ENCODE assay signal across 31 cellular contexts in genomic region chr5:145708169-145708568, GRCh38.
"Had no signal": no experiment of that assay in that cellular context is flagged by ENCODE, and none has a peak within 500 bp of the region (broad histone marks: within the 10 kb centered on the region; RNA-seq: fewer than 3 reads in every experiment).

No MANE protein-coding gene starts in this region.

- H3K9ac ChIP-seq: neural progenitor cell, parathyroid adenoma had no signal

- ATAC-seq: natural killer cell; psoas muscle; right cardiac atrium; right lobe of liver; stimulated activated memory B cell treated with anti-CD40 and anti-IgM and Interleukin-4, amounts not matched to agents 10 μg/mL and 1 μg/mL and 100 μg/mL, for 72 hours; stimulated activated naive CD8-positive, alpha-beta T cell treated with anti-CD3 and anti-CD28 coated beads, Interleukin-15, amount 100 ng/mL, for 72 hours; stimulated activated naive CD8-positive, alpha-beta T cell treated with anti-CD3 and anti-CD28 coated beads, Interleukin-15, Interleukin-2, amounts not matched to agents 100 U/mL and 50 U/mL, for 24 hours; upper lobe of right lung had no signal

- H3K36me3 ChIP-seq: neural progenitor cell, ovary, right lobe of liver, sigmoid colon, spleen, suprapubic skin, tibial artery, transverse colon, upper lobe of right lung, uterus had no signal

- H3K4me1 Mint-ChIP-seq: natural killer cell; stimulated activated memory B cell treated with anti-CD40 and anti-IgM and Interleukin-4, amounts not matched to agents 10 μg/mL and 1 μg/mL and 100 μg/mL, for 72 hours; stimulated activated naive CD8-positive, alpha-beta T cell treated with anti-CD3 and anti-CD28 coated beads, Interleukin-15, amount 100 ng/mL, for 72 hours had no signal

- H2AFZ ChIP-seq: neural progenitor cell, parathyroid adenoma had no signal

- H3K9me3 Mint-ChIP-seq: natural killer cell; nephron; neural progenitor cell; stimulated activated memory B cell treated with anti-CD40 and anti-IgM and Interleukin-4, amounts not matched to agents 10 μg/mL and 1 μg/mL and 100 μg/mL, for 72 hours; stimulated activated naive CD8-positive, alpha-beta T cell treated with anti-CD3 and anti-CD28 coated beads, Interleukin-15, amount 100 ng/mL, for 72 hours; type B pancreatic cell had no signal

- H3K27me3 Mint-ChIP-seq: progenitor cell of endocrine pancreas; stimulated activated memory B cell treated with anti-CD40 and anti-IgM and Interleukin-4, amounts not matched to agents 10 μg/mL and 1 μg/mL and 100 μg/mL, for 72 hours; stimulated activated naive CD8-positive, alpha-beta T cell treated with anti-CD3 and anti-CD28 coated beads, Interleukin-15, amount 100 ng/mL, for 72 hours; type B pancreatic cell had no signal

- H3K4me2 ChIP-seq: neural progenitor cell, smooth muscle cell had no signal

- H3K36me3 Mint-ChIP-seq: natural killer cell; neural progenitor cell; stimulated activated memory B cell treated with anti-CD40 and anti-IgM and Interleukin-4, amounts not matched to agents 10 μg/mL and 1 μg/mL and 100 μg/mL, for 72 hours; type B pancreatic cell had no signal

- DNase-seq: natural killer cell; occipital lobe; ovary; posterior cingulate gyrus; psoas muscle; right cardiac atrium; right lobe of liver; sigmoid colon; spleen; stimulated activated CD4-positive, alpha-beta T cell treated with anti-CD3 and anti-CD28 coated beads, Interleukin-12 subunit alpha, Interleukin-12 subunit beta, amount 100 ng/mL, for 4 hours; stimulated activated CD4-positive, alpha-beta T cell treated with anti-CD3 and anti-CD28 coated beads, Interleukin-1b, Interleukin-23, amount 100 ng/mL, for 48 hours; stimulated activated CD4-positive, alpha-beta T cell treated with anti-CD3 and anti-CD28 coated beads, Interleukin-4, amount 100 ng/mL, for 1 hour; stimulated activated CD4-positive, alpha-beta T cell treated with anti-CD3 and anti-CD28 coated beads, Interleukin-4, amount 100 ng/mL, for 4 hours; stimulated activated CD8-positive, alpha-beta memory T cell treated with anti-CD3 and anti-CD28 coated beads, Interleukin-4, amount 100 ng/mL, for 48 hours; stimulated activated naive CD4-positive, alpha-beta T cell; stimulated activated naive CD8-positive, alpha-beta T cell treated with anti-CD3 and anti-CD28 coated beads, Interleukin-15, amount 100 ng/mL, for 72 hours; stimulated activated naive CD8-positive, alpha-beta T cell treated with anti-CD3 and anti-CD28 coated beads, Interleukin-15, Interleukin-2, amounts not matched to agents 100 U/mL and 50 U/mL, for 24 hours; substantia nigra; testis; tibial artery; transverse colon; upper lobe of right lung; uterus had no signal

- H3K79me2 ChIP-seq: parathyroid adenoma had no signal

- H3K9me3 ChIP-seq: ovary, psoas muscle, right lobe of liver, sigmoid colon, spleen, suprapubic skin, testis, tibial artery, transverse colon, upper lobe of right lung, uterus had no signal

- H3K4me1 ChIP-seq: neural progenitor cell, parathyroid adenoma, psoas muscle, right lobe of liver, sigmoid colon, spleen, suprapubic skin, testis, transverse colon, upper lobe of right lung, uterus had no signal

- H3K4me3 Mint-ChIP-seq: natural killer cell; nephron; neural progenitor cell; stimulated activated memory B cell treated with anti-CD40 and anti-IgM and Interleukin-4, amounts not matched to agents 10 μg/mL and 1 μg/mL and 100 μg/mL, for 72 hours; stimulated activated naive CD8-positive, alpha-beta T cell treated with anti-CD3 and anti-CD28 coated beads, Interleukin-15, amount 100 ng/mL, for 72 hours; type B pancreatic cell had no signal

- H3K27ac ChIP-seq: neural progenitor cell, ovary, parathyroid adenoma, psoas muscle, right lobe of liver, sigmoid colon, spleen, suprapubic skin, testis, tibial artery, transverse colon, upper lobe of right lung, uterus had no signal

- H3K4me3 ChIP-seq: neural progenitor cell, ovary, psoas muscle, right lobe of liver, sigmoid colon, smooth muscle cell, spleen, suprapubic skin, testis, tibial artery, transverse colon, upper lobe of right lung, uterus had no signal

- H3K27me3 ChIP-seq: neural progenitor cell, ovary, right lobe of liver, sigmoid colon, spleen, suprapubic skin, testis, tibial artery, transverse colon, upper lobe of right lung, uterus had no signal

- H3K27ac Mint-ChIP-seq: natural killer cell; nephron; neural progenitor cell; progenitor cell of endocrine pancreas; stimulated activated memory B cell treated with anti-CD40 and anti-IgM and Interleukin-4, amounts not matched to agents 10 μg/mL and 1 μg/mL and 100 μg/mL, for 72 hours; stimulated activated naive CD8-positive, alpha-beta T cell treated with anti-CD3 and anti-CD28 coated beads, Interleukin-15, amount 100 ng/mL, for 72 hours; type B pancreatic cell had no signal
